ENCODE assay signal across 1 cellular context in genomic region chr11:43738600-43739409, GRCh38.
TF ChIP-seq lines count a peak whose summit lies in the region.

No MANE protein-coding gene starts in this region.

TF ChIP-seq in K562, 482 proteins besides CTCF, POLR2A, EP300 and RAD21 (continued from another document and continues in another):
- TF ChIP-seq, protein P1, sequence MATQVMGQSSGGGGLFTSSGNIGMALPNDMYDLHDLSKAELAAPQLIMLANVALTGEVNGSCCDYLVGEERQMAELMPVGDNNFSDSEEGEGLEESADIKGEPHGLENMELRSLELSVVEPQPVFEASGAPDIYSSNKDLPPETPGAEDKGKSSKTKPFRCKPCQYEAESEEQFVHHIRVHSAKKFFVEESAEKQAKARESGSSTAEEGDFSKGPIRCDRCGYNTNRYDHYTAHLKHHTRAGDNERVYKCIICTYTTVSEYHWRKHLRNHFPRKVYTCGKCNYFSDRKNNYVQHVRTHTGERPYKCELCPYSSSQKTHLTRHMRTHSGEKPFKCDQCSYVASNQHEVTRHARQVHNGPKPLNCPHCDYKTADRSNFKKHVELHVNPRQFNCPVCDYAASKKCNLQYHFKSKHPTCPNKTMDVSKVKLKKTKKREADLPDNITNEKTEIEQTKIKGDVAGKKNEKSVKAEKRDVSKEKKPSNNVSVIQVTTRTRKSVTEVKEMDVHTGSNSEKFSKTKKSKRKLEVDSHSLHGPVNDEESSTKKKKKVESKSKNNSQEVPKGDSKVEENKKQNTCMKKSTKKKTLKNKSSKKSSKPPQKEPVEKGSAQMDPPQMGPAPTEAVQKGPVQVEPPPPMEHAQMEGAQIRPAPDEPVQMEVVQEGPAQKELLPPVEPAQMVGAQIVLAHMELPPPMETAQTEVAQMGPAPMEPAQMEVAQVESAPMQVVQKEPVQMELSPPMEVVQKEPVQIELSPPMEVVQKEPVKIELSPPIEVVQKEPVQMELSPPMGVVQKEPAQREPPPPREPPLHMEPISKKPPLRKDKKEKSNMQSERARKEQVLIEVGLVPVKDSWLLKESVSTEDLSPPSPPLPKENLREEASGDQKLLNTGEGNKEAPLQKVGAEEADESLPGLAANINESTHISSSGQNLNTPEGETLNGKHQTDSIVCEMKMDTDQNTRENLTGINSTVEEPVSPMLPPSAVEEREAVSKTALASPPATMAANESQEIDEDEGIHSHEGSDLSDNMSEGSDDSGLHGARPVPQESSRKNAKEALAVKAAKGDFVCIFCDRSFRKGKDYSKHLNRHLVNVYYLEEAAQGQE (CRISPR knock-in tag; IDR thresholded peaks at IDR 0.05; ENCODE audit: low read depth): no peak
- TF ChIP-seq KDM1A (IDR thresholded peaks at IDR 0.05) (no peak), ADNP (tag; IDR thresholded peaks at IDR 0.05) (peak; percentile 55; the same call in 1 of the 2 replicates), CXXC5 (CRISPR knock-in tag; IDR thresholded peaks at IDR 0.05) (peak; percentile 27; the same call in 1 of the 2 replicates), AFF4 (CRISPR knock-in tag; IDR thresholded peaks at IDR 0.05) (no peak), TAF7 (tag; IDR thresholded peaks at IDR 0.05) (no peak), GABPB2 (CRISPR knock-in tag; conservative IDR thresholded peaks at IDR 0.05) (no peak), ZKSCAN1 (IDR thresholded peaks at IDR 0.05; ENCODE audit: low read depth, low read length) (no peak), ZNF395 (CRISPR knock-in tag; IDR thresholded peaks at IDR 0.05) (peak; percentile 72), PKNOX1 (IDR thresholded peaks at IDR 0.05) (peak; percentile 10), MEF2D (tag; conservative IDR thresholded peaks at IDR 0.05; ENCODE audit: low read depth) (peak; percentile 73; the same call in 1 of the 2 replicates), ZNF184 (CRISPR knock-in tag; IDR thresholded peaks at IDR 0.05) (no peak), FOXM1 (IDR thresholded peaks at IDR 0.05; ENCODE audit: low read depth) (peak; percentile 9; the same call in 1 of the 2 replicates), FOXM1 (CRISPR knock-in tag; IDR thresholded peaks at IDR 0.05; ENCODE audit: low read depth) (no peak), STAT6 (CRISPR knock-in tag; IDR thresholded peaks at IDR 0.05) (no peak), GATAD2A (IDR thresholded peaks at IDR 0.05) (no peak), POLR2H (tag; IDR thresholded peaks at IDR 0.05; ENCODE audit: low read depth) (peak; percentile 32), RUNX1 (IDR thresholded peaks at IDR 0.05; ENCODE audit: low read depth) (no peak), ARID3A (IDR thresholded peaks at IDR 0.05; ENCODE audit: borderline replicate concordance, low read depth, low read length) (peak; percentile 16; the same call in 1 of the 2 replicates), ZNF830 (CRISPR knock-in tag; IDR thresholded peaks at IDR 0.05) (no peak)
- TF ChIP-seq, protein P2, sequence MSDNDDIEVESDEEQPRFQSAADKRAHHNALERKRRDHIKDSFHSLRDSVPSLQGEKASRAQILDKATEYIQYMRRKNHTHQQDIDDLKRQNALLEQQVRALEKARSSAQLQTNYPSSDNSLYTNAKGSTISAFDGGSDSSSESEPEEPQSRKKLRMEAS (CRISPR knock-in tag; IDR thresholded peaks at IDR 0.05): no peak
- TF ChIP-seq, protein P3, sequence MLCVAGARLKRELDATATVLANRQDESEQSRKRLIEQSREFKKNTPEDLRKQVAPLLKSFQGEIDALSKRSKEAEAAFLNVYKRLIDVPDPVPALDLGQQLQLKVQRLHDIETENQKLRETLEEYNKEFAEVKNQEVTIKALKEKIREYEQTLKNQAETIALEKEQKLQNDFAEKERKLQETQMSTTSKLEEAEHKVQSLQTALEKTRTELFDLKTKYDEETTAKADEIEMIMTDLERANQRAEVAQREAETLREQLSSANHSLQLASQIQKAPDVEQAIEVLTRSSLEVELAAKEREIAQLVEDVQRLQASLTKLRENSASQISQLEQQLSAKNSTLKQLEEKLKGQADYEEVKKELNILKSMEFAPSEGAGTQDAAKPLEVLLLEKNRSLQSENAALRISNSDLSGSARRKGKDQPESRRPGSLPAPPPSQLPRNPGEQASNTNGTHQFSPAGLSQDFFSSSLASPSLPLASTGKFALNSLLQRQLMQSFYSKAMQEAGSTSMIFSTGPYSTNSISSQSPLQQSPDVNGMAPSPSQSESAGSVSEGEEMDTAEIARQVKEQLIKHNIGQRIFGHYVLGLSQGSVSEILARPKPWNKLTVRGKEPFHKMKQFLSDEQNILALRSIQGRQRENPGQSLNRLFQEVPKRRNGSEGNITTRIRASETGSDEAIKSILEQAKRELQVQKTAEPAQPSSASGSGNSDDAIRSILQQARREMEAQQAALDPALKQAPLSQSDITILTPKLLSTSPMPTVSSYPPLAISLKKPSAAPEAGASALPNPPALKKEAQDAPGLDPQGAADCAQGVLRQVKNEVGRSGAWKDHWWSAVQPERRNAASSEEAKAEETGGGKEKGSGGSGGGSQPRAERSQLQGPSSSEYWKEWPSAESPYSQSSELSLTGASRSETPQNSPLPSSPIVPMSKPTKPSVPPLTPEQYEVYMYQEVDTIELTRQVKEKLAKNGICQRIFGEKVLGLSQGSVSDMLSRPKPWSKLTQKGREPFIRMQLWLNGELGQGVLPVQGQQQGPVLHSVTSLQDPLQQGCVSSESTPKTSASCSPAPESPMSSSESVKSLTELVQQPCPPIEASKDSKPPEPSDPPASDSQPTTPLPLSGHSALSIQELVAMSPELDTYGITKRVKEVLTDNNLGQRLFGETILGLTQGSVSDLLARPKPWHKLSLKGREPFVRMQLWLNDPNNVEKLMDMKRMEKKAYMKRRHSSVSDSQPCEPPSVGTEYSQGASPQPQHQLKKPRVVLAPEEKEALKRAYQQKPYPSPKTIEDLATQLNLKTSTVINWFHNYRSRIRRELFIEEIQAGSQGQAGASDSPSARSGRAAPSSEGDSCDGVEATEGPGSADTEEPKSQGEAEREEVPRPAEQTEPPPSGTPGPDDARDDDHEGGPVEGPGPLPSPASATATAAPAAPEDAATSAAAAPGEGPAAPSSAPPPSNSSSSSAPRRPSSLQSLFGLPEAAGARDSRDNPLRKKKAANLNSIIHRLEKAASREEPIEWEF (CRISPR knock-in tag; IDR thresholded peaks at IDR 0.05): 0 out of 2 replicates have a peak, but pooled peaks have one; percentile 27
- TF ChIP-seq, protein P4, sequence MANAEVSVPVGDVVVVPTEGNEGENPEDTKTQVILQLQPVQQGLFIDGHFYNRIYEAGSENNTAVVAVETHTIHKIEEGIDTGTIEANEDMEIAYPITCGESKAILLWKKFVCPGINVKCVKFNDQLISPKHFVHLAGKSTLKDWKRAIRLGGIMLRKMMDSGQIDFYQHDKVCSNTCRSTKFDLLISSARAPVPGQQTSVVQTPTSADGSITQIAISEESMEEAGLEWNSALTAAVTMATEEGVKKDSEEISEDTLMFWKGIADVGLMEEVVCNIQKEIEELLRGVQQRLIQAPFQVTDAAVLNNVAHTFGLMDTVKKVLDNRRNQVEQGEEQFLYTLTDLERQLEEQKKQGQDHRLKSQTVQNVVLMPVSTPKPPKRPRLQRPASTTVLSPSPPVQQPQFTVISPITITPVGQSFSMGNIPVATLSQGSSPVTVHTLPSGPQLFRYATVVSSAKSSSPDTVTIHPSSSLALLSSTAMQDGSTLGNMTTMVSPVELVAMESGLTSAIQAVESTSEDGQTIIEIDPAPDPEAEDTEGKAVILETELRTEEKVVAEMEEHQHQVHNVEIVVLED (CRISPR knock-in tag; IDR thresholded peaks at IDR 0.05): no peak
